ENCODE assay signal across 12 cellular contexts in the genomic region with DNA sequence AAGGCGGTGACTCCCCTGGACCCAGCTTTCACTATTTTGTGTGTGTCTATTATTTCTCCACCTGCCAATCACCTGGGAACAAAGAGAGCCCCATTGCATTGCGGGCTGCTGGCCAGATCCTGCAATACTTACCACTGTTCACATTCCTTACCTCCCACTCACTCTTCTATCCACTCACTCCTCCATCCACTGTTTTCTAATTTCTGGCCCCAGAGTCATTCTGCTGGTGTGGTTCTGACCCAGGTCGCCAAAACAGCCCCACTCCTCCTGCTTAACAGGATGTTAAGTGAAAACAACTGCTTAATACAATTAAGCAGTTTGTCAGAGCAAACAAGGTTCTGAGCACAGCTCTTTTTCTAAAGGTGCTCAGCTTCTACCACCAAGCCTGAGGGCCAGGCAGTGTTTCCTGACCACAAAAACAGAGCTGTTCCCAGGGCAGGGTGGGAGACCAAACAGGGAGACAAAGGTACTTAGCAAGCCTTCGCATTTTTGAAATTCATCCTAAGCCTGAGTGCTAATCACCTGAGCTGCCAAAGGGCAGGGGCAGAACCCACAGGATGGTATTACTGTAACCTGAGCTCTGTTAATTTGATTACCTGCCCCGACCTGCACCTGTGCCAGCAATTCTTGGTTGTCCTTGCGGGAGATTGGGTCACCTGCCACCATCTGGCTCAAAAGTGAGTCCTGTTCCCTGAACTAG. TPM values are rescaled to one million over a fixed set of nuclear protein-coding genes. Genes with fewer than 3 reads are reported as not detected.
DNase-seq lines count a peak whose midpoint lies in the region; ATAC-seq and TF ChIP-seq lines count a peak whose summit lies in the region.
"Had no signal": no experiment of that assay in that cellular context is flagged by ENCODE, and none has a peak within 500 bp of the region (broad histone marks: within the 10 kb centered on the region; RNA-seq: fewer than 3 reads in every experiment).

No MANE protein-coding gene starts in this region.

- H3K27ac ChIP-seq in left lung (peak overlapping the region; percentile 53 to 72), colonic mucosa (no peak overlapping the region)

- H3K4me3 ChIP-seq in left lung (no peak overlapping the region), colonic mucosa (no peak overlapping the region), BE2C (ENCODE audit: low read depth, low read length) (no peak overlapping the region)

- no peaks in the 10 kb centered on the region for H3K36me3 ChIP-seq in left lung
- no peaks in the 10 kb centered on the region for H3K36me3 ChIP-seq in colonic mucosa
- no peaks in the 10 kb centered on the region for H3K36me3 ChIP-seq in BE2C

- H3K4me1 ChIP-seq in left lung (no peaks in the 10 kb centered on the region), colonic mucosa (no peaks in the 10 kb centered on the region), BE2C (no peaks in the 10 kb centered on the region)

- no peak overlapping the region for H3K9ac ChIP-seq in colonic mucosa (ENCODE audit: low read depth in 2 of 2, low read length in 2 of 2)

- DNase-seq in A172 (ENCODE audit: low spot score) (peak; percentile 8), NCI-H2029 (lab: John Stamatoyannopoulos, UW) (peak; percentile 97), astrocyte of the hippocampus (ENCODE audit: low read depth, low spot score) (peak; percentile 78), left lung (peak; percentile 59), NOMO-1 (lab: John Stamatoyannopoulos, UW; ENCODE audit: unreplicated experiment in 2 of 2) (no peak), colonic mucosa (no peak), BE2C (no peak), NOMO-1 treated with dmso at 0.1 percent for 144 hours (lab: John Stamatoyannopoulos, UW; ENCODE audit: unreplicated experiment) (no peak)
- DNase-seq: activated CD4-positive, alpha-beta T cell treated with anti-CD3 and anti-CD28 coated beads for 1 hour; midbrain; RPMI8226 had no signal

- intact Hi-C loops in left lung (cut with DNase I) = no loop called here
- intact Hi-C loops in colonic mucosa (cut with DNase I) = no loop called here

- peak; percentile 77 for ATAC-seq in left lung

- H3K27me3 ChIP-seq in left lung = no peaks in the 10 kb centered on the region
- H3K27me3 ChIP-seq in colonic mucosa = no peaks in the 10 kb centered on the region
- H3K27me3 ChIP-seq in BE2C = no peaks in the 10 kb centered on the region

- no peaks in the 10 kb centered on the region for H3K9me3 ChIP-seq in left lung
- no peaks in the 10 kb centered on the region for H3K9me3 ChIP-seq in colonic mucosa
- H3K9me3 ChIP-seq in BE2C = no peaks in the 10 kb centered on the region

- TF ChIP-seq CTCF in left lung (IDR thresholded peaks at IDR 0.05) (no peak), colonic mucosa (IDR thresholded peaks at IDR 0.05) (no peak), BE2C (IDR thresholded peaks at IDR 0.05; ENCODE audit: low read depth, low read length) (no peak)

RNA-seq across cellular contexts. Expression of gene EFCAB14, which starts 38.5 kb away (rescaled TPM):
- total RNA-seq in A172 (2014; rRNA removed; shearing (Covaris generic)) = 47.6 and 63.2 TPM in 2 replicates
- total RNA-seq in left lung (100 to 1,000 TPM; 102 to 110 TPM), colonic mucosa (100 to 1,000 TPM in 1 of 2 donors, 10 to 100 TPM in 1; 87.4 to 114 TPM)
- 3.5 TPM for polyA plus RNA-seq in BE2C (2012; ENCODE audit: insufficient read depth, insufficient read length, low read depth)

RNA-seq across cellular contexts. Expression of gene CYP4B1, which starts 41.4 kb away (rescaled TPM):
- total RNA-seq in A172 (2014; rRNA removed; shearing (Covaris generic)) = not detected in 2 replicates
- total RNA-seq in left lung (100 to 1,000 TPM in 1 of 2 donors, 10 to 100 TPM in 1; 53.8 to 417 TPM), colonic mucosa (1 to 10 TPM in 1 of 2 donors, not detected in 1; 1.2 TPM)
- not detected for polyA plus RNA-seq in BE2C (2012; ENCODE audit: insufficient read depth, insufficient read length, low read depth)
- total RNA-seq: endothelial cell of umbilical vein had no signal
- polyA plus RNA-seq: endothelial cell of umbilical vein had no signal

Comparison
In these comparisons a context has a peak if more than half of its experiments do, and no peak if none do; other contexts are left out.
1. DNase-seq: peak in A172 (single experiment), NCI-H2029 (single experiment), astrocyte of the hippocampus (single experiment) and left lung (2 of 2); none in NOMO-1 (0 of 2), colonic mucosa (single experiment), BE2C (single experiment) and NOMO-1 treated with dmso at 0.1 percent for 144 hours (single experiment).
2. RNA of gene CYP4B1, which starts 41.4 kb away (total RNA-seq): 53.8 to 417 TPM in left lung; 1.2 TPM in colonic mucosa and not detected in A172; every median in the first group is over 10 times any median in the second.